ENCODE assay signal across 14 cellular contexts in the genomic region with DNA sequence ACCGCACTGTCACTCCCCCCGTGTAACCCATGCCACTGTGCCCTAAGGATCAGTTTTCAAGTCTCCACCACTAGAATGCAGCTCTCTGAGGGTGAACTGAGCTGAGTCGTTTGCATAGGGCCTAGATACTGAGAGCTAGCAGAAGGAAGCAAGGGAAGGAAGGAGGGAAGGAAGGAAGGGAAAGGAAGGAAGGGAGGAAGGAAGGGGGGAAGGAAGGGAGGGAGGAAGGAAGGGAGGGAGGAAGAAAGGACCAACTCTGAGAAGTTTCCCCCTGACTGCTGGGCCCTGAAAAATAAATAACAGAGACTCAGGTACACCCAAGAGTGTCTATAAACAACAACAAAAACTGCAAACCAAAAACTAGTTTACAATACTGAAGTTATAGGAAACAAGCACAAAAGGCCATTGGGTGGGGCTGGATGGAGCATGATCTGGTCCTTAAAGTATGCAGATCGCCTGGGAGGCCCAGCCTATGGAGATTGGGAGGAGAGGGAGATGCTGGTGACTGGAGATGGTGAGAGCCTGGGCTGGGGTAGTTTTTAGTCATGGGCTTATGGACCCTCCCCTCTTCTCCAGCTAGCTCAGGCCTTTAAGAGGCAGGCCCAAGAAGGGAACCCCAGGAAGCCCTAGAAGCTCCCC. TPM values are rescaled to one million over a fixed set of nuclear protein-coding genes. Genes with fewer than 3 reads are reported as not detected.
DNase-seq lines count a peak whose midpoint lies in the region; ATAC-seq and TF ChIP-seq lines count a peak whose summit lies in the region.
"Had no signal": no experiment of that assay in that cellular context is flagged by ENCODE, and none has a peak within 500 bp of the region (broad histone marks: within the 10 kb centered on the region; RNA-seq: fewer than 3 reads in every experiment).

No MANE protein-coding gene starts in this region.

- no peaks in the 10 kb centered on the region for H3K27me3 Mint-ChIP-seq in T-helper 2 cell treated with Interferon-gamma antibody and Interleukin-4, amounts not matched to agents 5 μg/mL and 100 μg/mL, for 36 hours (ENCODE audit: low read depth)
- H3K27me3 Mint-ChIP-seq: stimulated activated naive CD8-positive, alpha-beta T cell treated with anti-CD3 and anti-CD28 coated beads, Interleukin-15, Interleukin-2, amounts not matched to agents 100 ng/mL and 50 ng/mL, for 24 hours had no signal

- H3K36me3 ChIP-seq in smooth muscle cell (ENCODE audit: low read depth) = peaks cover 3% of the 10 kb centered on the region
- H3K36me3 ChIP-seq: ovary had no signal

- WGBS in smooth muscle cell (ENCODE audit: low lambda C conversion rate) = 39% methylated on average over 4 of the region's 4 CpGs

- H3K9me3 Mint-ChIP-seq in T-helper 2 cell treated with Interferon-gamma antibody and Interleukin-4, amounts not matched to agents 5 μg/mL and 100 μg/mL, for 36 hours = no peaks in the 10 kb centered on the region
- H3K9me3 Mint-ChIP-seq: stimulated activated naive CD8-positive, alpha-beta T cell treated with anti-CD3 and anti-CD28 coated beads, Interleukin-15, Interleukin-2, amounts not matched to agents 100 ng/mL and 50 ng/mL, for 24 hours had no signal

- peaks cover 23% of the 10 kb centered on the region for H3K4me1 Mint-ChIP-seq in T-helper 2 cell treated with Interferon-gamma antibody and Interleukin-4, amounts not matched to agents 5 μg/mL and 100 μg/mL, for 36 hours (ENCODE audit: low read depth)

- TF ChIP-seq CTCF in smooth muscle cell (IDR thresholded peaks at IDR 0.05; ENCODE audit: borderline replicate concordance, insufficient read depth, poor library complexity, severe bottlenecking) = no peak

- peaks cover 14% of the 10 kb centered on the region for H3K4me1 ChIP-seq in smooth muscle cell (ENCODE audit: low read depth)

- H3K27me3 ChIP-seq in smooth muscle cell (ENCODE audit: low read depth) = no peaks in the 10 kb centered on the region
- H3K27me3 ChIP-seq: body of pancreas, ovary, Peyer's patch had no signal

- no peak overlapping the region for H3K4me3 ChIP-seq in smooth muscle cell
- H3K4me3 ChIP-seq: body of pancreas, ovary, Peyer's patch had no signal

- no peak for ATAC-seq in GM21423 (IDR thresholded peaks at IDR 0.05; ENCODE audit: unreplicated experiment)
- no peak for ATAC-seq in GM18517 (IDR thresholded peaks at IDR 0.05; ENCODE audit: unreplicated experiment)
- ATAC-seq: body of pancreas, esophagus mucosa had no signal

- H3K36me3 Mint-ChIP-seq in T-helper 2 cell treated with Interferon-gamma antibody and Interleukin-4, amounts not matched to agents 5 μg/mL and 100 μg/mL, for 36 hours (ENCODE audit: low read depth) = peaks cover 22% of the 10 kb centered on the region

- no peak for DNase-seq in T-helper 2 cell treated with Interferon-gamma antibody and Interleukin-4, amounts not matched to agents 5 μg/mL and 100 μg/mL, for 36 hours (ENCODE audit: low spot score)
- DNase-seq in T-helper 2 cell (no peak), NCI-H226 (peak; percentile 54), fibroblast of peridontal ligament (ENCODE audit: extremely low read depth) (peak; percentile 38), smooth muscle cell (lab: John Stamatoyannopoulos, UW; ENCODE audit: unreplicated experiment) (no peak), posterior vena cava (ENCODE audit: low spot score) (no peak)
- DNase-seq: body of pancreas; Peyer's patch; stimulated activated CD4-positive, alpha-beta T cell treated with anti-CD3 and anti-CD28 coated beads, Interleukin-1b, Interleukin-23, amount 100 ng/mL, for 48 hours had no signal

- intact Hi-C loops in posterior vena cava (cut with DNase I) = no loop called here

- H3F3A ChIP-seq in smooth muscle cell (ENCODE audit: low read depth) = peaks cover 4% of the 10 kb centered on the region

- no peaks in the 10 kb centered on the region for H3K9me3 ChIP-seq in smooth muscle cell (replicated peaks; ENCODE audit: low read depth)
- H3K9me3 ChIP-seq: body of pancreas, ovary, Peyer's patch had no signal

- no peak overlapping the region for H3K4me2 ChIP-seq in smooth muscle cell

- peak overlapping the region; percentile 45 for H3K27ac Mint-ChIP-seq in T-helper 2 cell treated with Interferon-gamma antibody and Interleukin-4, amounts not matched to agents 5 μg/mL and 100 μg/mL, for 36 hours

- H3K9ac ChIP-seq in smooth muscle cell (ENCODE audit: low read depth) = no peak overlapping the region

- no peak overlapping the region for H2AFZ ChIP-seq in smooth muscle cell (ENCODE audit: low read depth)

- no peaks in the 10 kb centered on the region for H4K20me1 ChIP-seq in smooth muscle cell (ENCODE audit: low read depth)

- no peak overlapping the region for H3K4me3 Mint-ChIP-seq in T-helper 2 cell treated with Interferon-gamma antibody and Interleukin-4, amounts not matched to agents 5 μg/mL and 100 μg/mL, for 36 hours

- H3K27ac ChIP-seq in smooth muscle cell (ENCODE audit: low read depth) = peak overlapping the region; percentile 97
- H3K27ac ChIP-seq: body of pancreas, ovary, Peyer's patch had no signal

- H3K79me2 ChIP-seq in smooth muscle cell (ENCODE audit: low read depth) = peaks cover 14% of the 10 kb centered on the region

RNA-seq across cellular contexts. Expression of gene MRPS15, which starts 1.7 kb away (rescaled TPM):
- total RNA-seq in smooth muscle cell = 71.3 and 78.3 TPM in 2 replicates
- polyA plus RNA-seq in smooth muscle cell = 132 and 141 TPM in 2 replicates
- total RNA-seq in posterior vena cava = 10 to 100 TPM; 46.4 to 48.3 TPM

RNA-seq across cellular contexts. Expression of gene OSCP1, which starts 15.6 kb away (rescaled TPM):
- total RNA-seq in smooth muscle cell = 6.0 and 13.5 TPM in 2 replicates
- 10.7 and 11.2 TPM in 2 replicates for polyA plus RNA-seq in smooth muscle cell
- 1 to 10 TPM; 5.7 to 7.1 TPM for total RNA-seq in posterior vena cava

RNA-seq across cellular contexts. Expression of gene CSF3R, which starts 16.9 kb away (rescaled TPM):
- 0.31 and 6.7 TPM in 2 replicates for total RNA-seq in smooth muscle cell
- 0.46 and 1.1 TPM in 2 replicates for polyA plus RNA-seq in smooth muscle cell
- 10 to 100 TPM; 19.6 to 33.4 TPM for total RNA-seq in posterior vena cava

Comparison
In these comparisons a context has a peak if more than half of its experiments do, and no peak if none do; other contexts are left out.
1. DNase-seq: peak in NCI-H226 (single experiment) and fibroblast of peridontal ligament (single experiment); none in T-helper 2 cell treated with Interferon-gamma antibody and Interleukin-4, amounts not matched to agents 5 μg/mL and 100 μg/mL, for 36 hours (single experiment), T-helper 2 cell (0 of 5), smooth muscle cell (single experiment) and posterior vena cava (single experiment).